ENCODE assay signal across 21 cellular contexts in genomic region chr1:48023488-48023887, GRCh38. TPM values are rescaled to one million over a fixed set of nuclear protein-coding genes. Genes with fewer than 3 reads are reported as not detected.
"Had no signal": no experiment of that assay in that cellular context is flagged by ENCODE, and none has a peak within 500 bp of the region (broad histone marks: within the 10 kb centered on the region; RNA-seq: fewer than 3 reads in every experiment).

No MANE protein-coding gene starts in this region.

- H3K27me3 ChIP-seq: cardiac muscle cell had no signal

- ATAC-seq: activated CD4-positive, CD25-positive, alpha-beta regulatory T cell treated with anti-CD3 and anti-CD28 coated beads, Interleukin-2, amount 50 U/mL, for 24 hours; activated CD8-positive, alpha-beta T cell treated with anti-CD3 and anti-CD28 coated beads for 36 hours; activated T-cell treated with anti-CD3 and anti-CD28 coated beads, Interleukin-2, amount 50 U/mL, for 72 hours had no signal

- H3K36me3 ChIP-seq: cardiac muscle cell had no signal

- H3K36me3 Mint-ChIP-seq: activated naive CD4-positive, alpha-beta T cell treated with anti-CD3 and anti-CD28 coated beads, Interleukin-2, amount 50 U/mL, for 24 hours had no signal

- H2AFZ ChIP-seq: PC-9 had no signal

- H3K4me2 ChIP-seq: PC-9 had no signal

- H3K4me1 Mint-ChIP-seq: activated naive CD4-positive, alpha-beta T cell treated with anti-CD3 and anti-CD28 coated beads, Interleukin-2, amount 50 U/mL, for 24 hours had no signal

- H3K27ac ChIP-seq: cardiac muscle cell, PC-9 had no signal

- H3K4me3 Mint-ChIP-seq: activated CD8-positive, alpha-beta T cell treated with anti-CD3 and anti-CD28 coated beads for 36 hours; activated naive CD4-positive, alpha-beta T cell treated with anti-CD3 and anti-CD28 coated beads, Interleukin-2, amount 50 U/mL, for 24 hours; activated T-cell treated with anti-CD3 and anti-CD28 coated beads, Interleukin-2, amount 50 U/mL, for 72 hours; T-helper 1 cell treated with Interleukin-12 subunit alpha and Interleukin-12 subunit beta and Interleukin-4 antibody, amounts not matched to agents 30 μg/mL and 1 μg/mL, for 36 hours had no signal

- H3K4me3 ChIP-seq: cardiac muscle cell, PC-9 had no signal

- H3K27ac Mint-ChIP-seq: activated CD8-positive, alpha-beta T cell treated with anti-CD3 and anti-CD28 coated beads for 36 hours; activated naive CD4-positive, alpha-beta T cell treated with anti-CD3 and anti-CD28 coated beads, Interleukin-2, amount 50 U/mL, for 24 hours; activated T-cell treated with anti-CD3 and anti-CD28 coated beads, Interleukin-2, amount 50 U/mL, for 72 hours; activated T-helper 2 cell treated with anti-CD3 and anti-CD28 coated beads, Interferon-gamma antibody, Interleukin-2, Interleukin-4, amounts not matched to agents 10 μg/mL and 5 μg/mL and 100 μg/mL, durations not matched to agents 14 hours and 24 hours and 36 hours; T-helper 1 cell treated with Interleukin-12 subunit alpha and Interleukin-12 subunit beta and Interleukin-4 antibody, amounts not matched to agents 30 μg/mL and 1 μg/mL, for 36 hours had no signal

- H3K9me3 Mint-ChIP-seq: activated CD8-positive, alpha-beta T cell treated with anti-CD3 and anti-CD28 coated beads for 36 hours; activated naive CD4-positive, alpha-beta T cell treated with anti-CD3 and anti-CD28 coated beads, Interleukin-2, amount 50 U/mL, for 24 hours; activated T-cell treated with anti-CD3 and anti-CD28 coated beads, Interleukin-2, amount 50 U/mL, for 72 hours; activated T-helper 2 cell treated with anti-CD3 and anti-CD28 coated beads, Interferon-gamma antibody, Interleukin-2, Interleukin-4, amounts not matched to agents 10 μg/mL and 5 μg/mL and 100 μg/mL, durations not matched to agents 14 hours and 24 hours and 36 hours; T-helper 1 cell treated with Interleukin-12 subunit alpha and Interleukin-12 subunit beta and Interleukin-4 antibody, amounts not matched to agents 30 μg/mL and 1 μg/mL, for 36 hours had no signal

- DNase-seq: activated CD4-positive, alpha-beta T cell treated with anti-CD3 and anti-CD28 coated beads for 4 hours; activated CD8-positive, alpha-beta memory T cell treated with anti-CD3 and anti-CD28 coated beads, Interleukin-2, amount 50 U/mL, for 4 hours; activated CD8-positive, alpha-beta T cell treated with anti-CD3 and anti-CD28 coated beads for 36 hours; activated naive CD4-positive, alpha-beta T cell; activated T-cell treated with anti-CD3 and anti-CD28 coated beads, Interleukin-2, amount 50 U/mL, for 72 hours; aorta; MM.1S; NCI-H1105; NCI-H1436; NCI-H1694 treated with DMSO at 0.1 percent for 48 hours; NCI-H2081 treated with DMSO at 0.1 percent for 48 hours; NCI-H446; NCI-H524; PC-9; SHP77 treated with DMSO at 0.1 percent for 48 hours had no signal

RNA-seq across cellular contexts. Expression of gene TRABD2B, which starts 26.3 kb away (rescaled TPM):
- total RNA-seq: activated CD8-positive, alpha-beta T cell treated with anti-CD3 and anti-CD28 coated beads for 36 hours; activated T-cell treated with anti-CD3 and anti-CD28 coated beads, Interleukin-2, amount 50 U/mL, for 72 hours; activated T-helper 2 cell treated with anti-CD3 and anti-CD28 coated beads, Interferon-gamma antibody, Interleukin-2, Interleukin-4, amounts not matched to agents 10 μg/mL and 5 μg/mL and 100 μg/mL, durations not matched to agents 14 hours and 24 hours and 36 hours; PC-9; SK-MEL-5 had no signal
